9 cellular contexts compared by ENCODE assay signal in genomic region chr4:14177987-14178386, GRCh38.
DNase-seq lines count a peak whose midpoint lies in the region; ATAC-seq and TF ChIP-seq lines count a peak whose summit lies in the region.
"Had no signal": no experiment of that assay in that cellular context is flagged by ENCODE, and none has a peak within 500 bp of the region (broad histone marks: within the 10 kb centered on the region; RNA-seq: fewer than 3 reads in every experiment).

No MANE protein-coding gene starts in this region.

- no peak for DNase-seq in AG20443 (ENCODE audit: low spot score)
- DNase-seq in nephron progenitor cell: no peak
- DNase-seq in NCI-H748 (lab: John Stamatoyannopoulos, UW; ENCODE audit: unreplicated experiment): no peak
- DNase-seq in activated gamma-delta T cell (lab: John Stamatoyannopoulos, UW): no peak

- peak; percentile 95 for ATAC-seq in GM18858 (IDR thresholded peaks at IDR 0.05; ENCODE audit: unreplicated experiment)
- ATAC-seq in GM21528 (IDR thresholded peaks at IDR 0.05; ENCODE audit: low FRiP score, unreplicated experiment): peak; percentile 83
- peak; percentile 89 for ATAC-seq in HG03460 (IDR thresholded peaks at IDR 0.05; ENCODE audit: unreplicated experiment)
- ATAC-seq: HCT116 had no signal

- H3K4me3 Mint-ChIP-seq in nephron progenitor cell: no peak overlapping the region

- H3K9me3 ChIP-seq in mesodermal cell (ENCODE audit: control insufficient read depth, low read length): no peaks in the 10 kb centered on the region

- peaks cover 18% of the 10 kb centered on the region for H3K4me1 Mint-ChIP-seq in nephron progenitor cell

- no peaks in the 10 kb centered on the region for H3K36me3 ChIP-seq in mesodermal cell (ENCODE audit: control insufficient read depth, insufficient read depth, low read length)

- H3K36me3 Mint-ChIP-seq in nephron progenitor cell (ENCODE audit: low read depth): no peaks in the 10 kb centered on the region

- H3K27me3 Mint-ChIP-seq in nephron progenitor cell (ENCODE audit: low read depth, poor library complexity): no peaks in the 10 kb centered on the region

- no peaks in the 10 kb centered on the region for H3K9me3 Mint-ChIP-seq in nephron progenitor cell

- 67 to 88% methylated on average over 1 of the region's 3 CpGs for WGBS in mesodermal cell (ENCODE audit: insufficient coverage in 2 of 2), 2 experiments

- H3K27ac Mint-ChIP-seq in nephron progenitor cell: no peak overlapping the region

- no peak for TF ChIP-seq CTCF in nephron progenitor cell (IDR thresholded peaks at IDR 0.05)

- peaks cover 23% of the 10 kb centered on the region for H3K4me1 ChIP-seq in mesodermal cell (ENCODE audit: control insufficient read depth, insufficient read depth, low read length, poor library complexity, severe bottlenecking)

- H3K27ac ChIP-seq in mesodermal cell (ENCODE audit: low read depth, low read length, severe bottlenecking): peak overlapping the region; percentile 32

- no peak overlapping the region for H3K4me3 ChIP-seq in mesodermal cell (ENCODE audit: extremely low read depth, insufficient read depth, low read length, poor library complexity, severe bottlenecking)
